ENCODE assay signal across 29 cellular contexts in genomic region chr17:55620023-55620422, GRCh38.
"Had no signal": no experiment of that assay in that cellular context is flagged by ENCODE, and none has a peak within 500 bp of the region (broad histone marks: within the 10 kb centered on the region; RNA-seq: fewer than 3 reads in every experiment).

No MANE protein-coding gene starts in this region.

- H3K4me3 ChIP-seq: coronary artery, dorsolateral prefrontal cortex, esophagus squamous epithelium, gastroesophageal sphincter had no signal

- H3K27ac ChIP-seq: brain microvascular endothelial cell, coronary artery, dorsolateral prefrontal cortex, epithelial cell of prostate, esophagus squamous epithelium, gastroesophageal sphincter, VCaP had no signal

- H3K9me3 ChIP-seq: esophagus squamous epithelium, gastroesophageal sphincter had no signal

- H3K27me3 ChIP-seq: brain microvascular endothelial cell, esophagus squamous epithelium, gastroesophageal sphincter had no signal

- FAIRE-seq: astrocyte, bronchial epithelial cell had no signal

- H3K4me1 ChIP-seq: esophagus squamous epithelium, gastroesophageal sphincter had no signal

- DNase-seq: activated CD4-positive, alpha-beta memory T cell treated with anti-CD3 and anti-CD28 coated beads, Interleukin-2, amount 10 ng/mL, durations not matched to agents 7 days and 5 days; activated CD4-positive, alpha-beta T cell treated with anti-CD3 and anti-CD28 coated beads for 1 hour; activated CD4-positive, alpha-beta T cell treated with anti-CD3 and anti-CD28 coated beads for 4 hours; activated CD4-positive, alpha-beta T cell treated with anti-CD3 and anti-CD28 coated beads, Interleukin-2, amount 10 ng/mL, durations not matched to agents 7 days and 5 days; activated CD4-positive, alpha-beta T cell treated with anti-CD3 and anti-CD28 coated beads, Interleukin-2, amount 50 U/mL, for 4 hours; activated CD8-positive, alpha-beta memory T cell treated with anti-CD3 and anti-CD28 coated beads, Interleukin-2, amount 50 U/mL, for 48 hours; activated gamma-delta T cell; activated naive CD4-positive, alpha-beta T cell; activated naive CD4-positive, alpha-beta T cell treated with anti-CD3 and anti-CD28 coated beads, Interleukin-2, amount 50 U/mL, for 16 hours; activated T-cell treated with anti-CD3 and anti-CD28 coated beads for 4 hours; activated T-cell treated with anti-CD3 and anti-CD28 coated beads, Interleukin-2, amount 50 U/mL, for 24 hours; activated T-cell treated with anti-CD3 and anti-CD28 coated beads, Interleukin-2, amount 50 U/mL, for 72 hours; amniotic stem cell; anterior cingulate cortex; brain microvascular endothelial cell; dorsolateral prefrontal cortex; effector memory CD4-positive, alpha-beta T cell; endodermal cell; esophagus squamous epithelium; foreskin melanocyte; T-helper 1 cell; T-helper 2 cell had no signal

- H3K36me3 ChIP-seq: brain microvascular endothelial cell, esophagus squamous epithelium, gastroesophageal sphincter had no signal

- ATAC-seq: activated T-cell treated with anti-CD3 and anti-CD28 coated beads, Interleukin-2, amount 50 U/mL, for 72 hours; gastroesophageal sphincter; WTC11 had no signal
